Comparison of ENCODE assay signal across 20 cellular contexts in the genomic region with DNA sequence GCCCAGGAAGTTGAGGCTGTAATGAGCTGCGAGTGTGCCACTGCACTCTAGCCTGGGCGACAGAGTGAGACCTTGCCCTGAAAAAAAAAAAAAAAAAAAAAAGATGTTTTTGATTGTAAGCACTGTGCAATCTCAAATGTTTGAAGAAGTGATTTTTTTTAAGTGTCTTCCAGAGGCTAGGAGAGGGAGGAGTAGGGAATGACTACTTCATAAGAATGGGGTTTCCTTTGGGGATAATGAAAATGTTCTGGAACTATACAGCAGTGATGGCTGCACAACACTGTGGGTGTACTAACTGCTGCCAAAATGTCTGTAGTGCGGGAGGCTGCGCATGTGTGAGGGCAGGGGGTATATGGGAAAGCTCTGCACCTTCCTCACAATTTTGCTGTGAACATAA.
"Had no signal": no experiment of that assay in that cellular context is flagged by ENCODE, and none has a peak within 500 bp of the region (broad histone marks: within the 10 kb centered on the region; RNA-seq: fewer than 3 reads in every experiment).

No MANE protein-coding gene starts in this region.

- H3K4me3 ChIP-seq: adrenal gland, ascending aorta, colonic mucosa, dorsolateral prefrontal cortex, esophagus muscularis mucosa, heart left ventricle, mucosa of descending colon, stomach had no signal

- H3K36me3 Mint-ChIP-seq: stimulated activated memory B cell treated with anti-CD40 and anti-IgM and Interleukin-4, amounts not matched to agents 10 μg/mL and 1 μg/mL and 100 μg/mL, for 72 hours; WTC11 had no signal

- H3K4me3 Mint-ChIP-seq: central memory CD8-positive, alpha-beta T cell; effector memory CD8-positive, alpha-beta T cell; memory B cell; stimulated activated memory B cell treated with anti-CD40 and anti-IgM and Interleukin-4, amounts not matched to agents 10 μg/mL and 1 μg/mL and 100 μg/mL, for 72 hours; WTC11 had no signal

- H3K27ac ChIP-seq: ascending aorta, colonic mucosa, dorsolateral prefrontal cortex, heart left ventricle, stomach had no signal

- H3K4me1 Mint-ChIP-seq: central memory CD8-positive, alpha-beta T cell; WTC11 had no signal

- H3K27me3 ChIP-seq: adrenal gland, ascending aorta, colonic mucosa, dorsolateral prefrontal cortex, esophagus muscularis mucosa, heart left ventricle, stomach had no signal

- H3K4me1 ChIP-seq: adrenal gland, ascending aorta, colonic mucosa had no signal

- H3K27ac Mint-ChIP-seq: activated naive CD4-positive, alpha-beta T cell treated with anti-CD3 and anti-CD28 coated beads, Interleukin-2, amount 50 U/mL, for 72 hours; effector memory CD8-positive, alpha-beta T cell; memory B cell; stimulated activated memory B cell treated with anti-CD40 and anti-IgM and Interleukin-4, amounts not matched to agents 10 μg/mL and 1 μg/mL and 100 μg/mL, for 72 hours; WTC11 had no signal

- DNase-seq: activated gamma-delta T cell; colonic mucosa; dorsolateral prefrontal cortex; effector memory CD8-positive, alpha-beta T cell; heart left ventricle; left colon; mucosa of descending colon; nucleus accumbens; small intestine; stimulated activated CD4-positive, alpha-beta T cell treated with anti-CD3 and anti-CD28 coated beads, Interleukin-15, amount 100 ng/mL, for 24 hours; stomach; T-helper 9 cell had no signal

- H3K9me3 ChIP-seq: adrenal gland, ascending aorta, colonic mucosa, esophagus muscularis mucosa, mucosa of descending colon, stomach had no signal

- ATAC-seq: activated naive CD4-positive, alpha-beta T cell treated with anti-CD3 and anti-CD28 coated beads, Interleukin-2, amount 50 U/mL, for 72 hours; effector memory CD8-positive, alpha-beta T cell; heart left ventricle; left colon; mucosa of descending colon; stimulated activated memory B cell treated with anti-CD40 and anti-IgM and Interleukin-4, amounts not matched to agents 10 μg/mL and 1 μg/mL and 100 μg/mL, for 72 hours; WTC11 had no signal

- H3K36me3 ChIP-seq: adrenal gland, ascending aorta, colonic mucosa, esophagus muscularis mucosa, heart left ventricle, stomach had no signal
